Comparison of ENCODE assay signal across 15 cellular contexts in genomic region chr19:2759965-2760364, GRCh38. TPM values are rescaled to one million over a fixed set of nuclear protein-coding genes. Genes with fewer than 3 reads are reported as not detected.
DNase-seq lines count a peak whose midpoint lies in the region; ATAC-seq and TF ChIP-seq lines count a peak whose summit lies in the region.
"Had no signal": no experiment of that assay in that cellular context is flagged by ENCODE, and none has a peak within 500 bp of the region (broad histone marks: within the 10 kb centered on the region; RNA-seq: fewer than 3 reads in every experiment).

No MANE protein-coding gene starts in this region.

- H3K4me3 ChIP-seq in dorsolateral prefrontal cortex (no peak overlapping the region), lung (no peak overlapping the region)
- H3K4me3 ChIP-seq: GM23248 had no signal

- peaks cover 0 to 3% of the 10 kb centered on the region in 2 donors for H3K9me3 ChIP-seq in lung (ENCODE audit: control insufficient read depth in 2 of 2, insufficient read depth in 1 of 2, low read length in 1 of 2)

- H3K4me1 ChIP-seq in lung (ENCODE audit: control insufficient read depth in 2 of 2, insufficient read depth in 2 of 2, low read length in 2 of 2) = no peaks in the 10 kb centered on the region

- H3K4me3 Mint-ChIP-seq in activated naive CD4-positive, alpha-beta T cell treated with anti-CD3 and anti-CD28 coated beads, Interleukin-2, amount 10 ng/mL, durations not matched to agents 7 days and 5 days = no peak overlapping the region
- H3K4me3 Mint-ChIP-seq: CD4-positive, alpha-beta T cell had no signal

- H3K27me3 Mint-ChIP-seq in activated naive CD4-positive, alpha-beta T cell treated with anti-CD3 and anti-CD28 coated beads, Interleukin-2, amount 10 ng/mL, durations not matched to agents 7 days and 5 days = no peaks in the 10 kb centered on the region
- H3K27me3 Mint-ChIP-seq: CD4-positive, alpha-beta T cell had no signal

- CTCF ChIA-PET in activated naive CD4-positive, alpha-beta T cell treated with anti-CD3 and anti-CD28 coated beads, Interleukin-2, amount 10 ng/mL, durations not matched to agents 7 days and 5 days (lab: Charles Lee) = interaction anchor here (0.6 to 0.7 kb wide), 2 partner anchors 10 to 11 kb away, joined by 3 read pairs; no protein-coding TSS in a partner anchor

- WGBS in lung, 2 donors = 81 to 86% methylated on average over 7 of the region's 7 CpGs

- no peak for ATAC-seq in lung (ENCODE audit: insufficient read depth, low FRiP score)
- ATAC-seq in HG03039 (IDR thresholded peaks at IDR 0.05; ENCODE audit: unreplicated experiment) = no peak
- ATAC-seq: HCT116 had no signal

- H3K27me3 ChIP-seq in dorsolateral prefrontal cortex (no peaks in the 10 kb centered on the region), lung (ENCODE audit: control insufficient read depth, insufficient read depth) (no peaks in the 10 kb centered on the region)

- peak overlapping the region; percentile 28 for H3K27ac Mint-ChIP-seq in activated naive CD4-positive, alpha-beta T cell treated with anti-CD3 and anti-CD28 coated beads, Interleukin-2, amount 10 ng/mL, durations not matched to agents 7 days and 5 days
- H3K27ac Mint-ChIP-seq: CD4-positive, alpha-beta T cell had no signal

- TF ChIP-seq CTCF in dorsolateral prefrontal cortex (IDR thresholded peaks at IDR 0.05 in 54 of 56, conservative IDR thresholded peaks at IDR 0.05 in 2 of 56; ENCODE audit: low read depth in 1 of 56, partially characterized antibody in 56 of 56) (no peak), lung (IDR thresholded peaks at IDR 0.05; ENCODE audit: control extremely low read depth, extremely low read depth) (no peak)

- H3K4me1 Mint-ChIP-seq in activated naive CD4-positive, alpha-beta T cell treated with anti-CD3 and anti-CD28 coated beads, Interleukin-2, amount 10 ng/mL, durations not matched to agents 7 days and 5 days = no peaks in the 10 kb centered on the region

- H3K36me3 Mint-ChIP-seq in activated naive CD4-positive, alpha-beta T cell treated with anti-CD3 and anti-CD28 coated beads, Interleukin-2, amount 10 ng/mL, durations not matched to agents 7 days and 5 days = peaks cover 23% of the 10 kb centered on the region

- peaks cover 12 to 69% of the 10 kb centered on the region in 2 donors for H3K36me3 ChIP-seq in lung (ENCODE audit: control insufficient read depth in 2 of 2, insufficient read depth in 2 of 2, low read length in 2 of 2)

- intact Hi-C loops in dorsolateral prefrontal cortex (cut with DNase I) = no loop called here

- no peak for DNase-seq in activated naive CD4-positive, alpha-beta T cell treated with anti-CD3 and anti-CD28 coated beads, Interleukin-2, amount 10 ng/mL, durations not matched to agents 7 days and 5 days
- no peak for DNase-seq in activated naive CD4-positive, alpha-beta T cell treated with anti-CD3 and anti-CD28 coated beads, Interleukin-2, amount 50 U/mL, for 16 hours
- DNase-seq in dorsolateral prefrontal cortex = no peak
- DNase-seq in lung (ENCODE audit: low spot score) = peak; percentile 38
- DNase-seq in T-helper 9 cell = no peak
- DNase-seq in T-helper 1 cell = no peak
- DNase-seq: Calu3; CD4-positive, alpha-beta T cell; DMS 273 treated with DMSO at 0.1 percent for 48 hours; GM23248; KBM-7 had no signal

- H3K9me3 Mint-ChIP-seq in activated naive CD4-positive, alpha-beta T cell treated with anti-CD3 and anti-CD28 coated beads, Interleukin-2, amount 10 ng/mL, durations not matched to agents 7 days and 5 days = no peaks in the 10 kb centered on the region
- H3K9me3 Mint-ChIP-seq: CD4-positive, alpha-beta T cell had no signal

- H3K27ac ChIP-seq in dorsolateral prefrontal cortex (peak overlapping the region in 32 of 59 donors; percentile 6 to 80 (median 43)), lung (ENCODE audit: low read depth in 1 of 2, low read length in 1 of 2) (no peak overlapping the region)
- H3K27ac ChIP-seq: 22Rv1, GM23248 had no signal

RNA-seq across cellular contexts. Expression of gene SLC39A3, which starts 20.1 kb away (rescaled TPM):
- total RNA-seq in dorsolateral prefrontal cortex = 10 to 100 TPM; 22.3 to 60.9 (median 39.3) TPM
- 10 to 100 TPM; 17.7 to 37.0 TPM for total RNA-seq in lung
- polyA plus RNA-seq in lung = 10 to 100 TPM; 47.1 to 51.2 TPM

RNA-seq across cellular contexts. Expression of gene SGTA, which starts 23.1 kb away (rescaled TPM):
- total RNA-seq in dorsolateral prefrontal cortex = 100 to 1,000 TPM in 2 of 120 experiments, 10 to 100 TPM in 118; 61.3 to 107 (median 73.1) TPM
- total RNA-seq in lung = 10 to 100 TPM; 33.3 to 48.0 TPM
- 10 to 100 TPM; 55.7 to 64.7 TPM for polyA plus RNA-seq in lung

RNA-seq across cellular contexts. Expression of gene THOP1, which starts 25.3 kb away (rescaled TPM):
- total RNA-seq in dorsolateral prefrontal cortex (100 to 1,000 TPM in 67 of 120 experiments, 10 to 100 TPM in 53; 63.4 to 133 (median 103) TPM), lung (10 to 100 TPM; 23.8 to 70.5 TPM)
- 10 to 100 TPM; 58.7 to 71.9 TPM for polyA plus RNA-seq in lung

RNA-seq across cellular contexts. Expression of gene DIRAS1, which starts 38.8 kb away (rescaled TPM):
- total RNA-seq in dorsolateral prefrontal cortex (100 to 1,000 TPM in 107 of 120 experiments, 10 to 100 TPM in 13; 43.9 to 237 (median 155) TPM), lung (1 to 10 TPM in 1 of 2 donors, under 1 TPM in 1; 0.37 to 1.2 TPM)
- polyA plus RNA-seq in lung = under 1 TPM; 0.42 to 0.73 TPM
- total RNA-seq: CD4-positive, alpha-beta T cell; HT1080 had no signal

RNA-seq across cellular contexts. Expression of gene GNG7, which starts 57.5 kb away (rescaled TPM):
- total RNA-seq in dorsolateral prefrontal cortex = 100 to 1,000 TPM in 55 of 120 experiments, 10 to 100 TPM in 65; 71.9 to 184 (median 98.1) TPM
- total RNA-seq in lung = 1 to 10 TPM; 2.4 to 4.5 TPM
- 1 to 10 TPM; 1.6 to 3.1 TPM for polyA plus RNA-seq in lung
- total RNA-seq: HT1080 had no signal

Comparison
In these comparisons a context has a peak if more than half of its experiments do, and no peak if none do; other contexts are left out.
1. H3K27ac ChIP-seq: peak in dorsolateral prefrontal cortex (32 of 59); none in lung (0 of 2).